Comparison of ENCODE assay signal across 8 cellular contexts in genomic region chr1:155063550-155064108, GRCh38. TPM values are rescaled to one million over a fixed set of nuclear protein-coding genes. Genes with fewer than 3 reads are reported as not detected.
A peak's percentile ranks its signal among the peaks of the same experiment; 100 is the strongest.
DNase-seq lines count a peak whose midpoint lies in the region; ATAC-seq and TF ChIP-seq lines count a peak whose summit lies in the region.

Gene EFNA4, plus strand, starts transcription at chr1:155063740. Its CDS starts 84 bp downstream, at chr1:155063824.

- under 1% methylated on average over 57 of the region's 57 CpGs for WGBS in thymus

- no peak for TF ChIP-seq CTCF in DND-41 (IDR thresholded peaks at IDR 0.05; ENCODE audit: borderline replicate concordance, extremely low read depth, low read length, poor library complexity, severe bottlenecking)

- H3K27me3 ChIP-seq in DND-41 (ENCODE audit: insufficient read depth, low read length, poor library complexity) (peaks cover 6% of the 10 kb centered on the region), thymus (ENCODE audit: control insufficient read depth, insufficient read depth) (peaks cover 10% of the 10 kb centered on the region)

- H3K36me3 ChIP-seq in DND-41 (ENCODE audit: insufficient read depth, low read length): peaks cover 9% of the 10 kb centered on the region; the same call in 1 of the 2 replicates
- peaks cover 6% of the 10 kb centered on the region for H3K36me3 ChIP-seq in thymus (ENCODE audit: control insufficient read depth, insufficient read depth)

- in situ Hi-C loops in SK-MEL-5 (cut with HindIII; ENCODE audit: low pct_unique_long_range_greater_than_20kb, low sequenced_read_pairs): no loop called here

- H3K27ac ChIP-seq in DND-41 (ENCODE audit: low read length) (peak within 1 kb of the TSS; percentile 74), thymus (ENCODE audit: low read depth) (peak within 1 kb of the TSS; percentile 69)

- peak within 1 kb of the TSS; percentile 86 for H3K9ac ChIP-seq in DND-41 (ENCODE audit: low read depth, low read length)

- H3K79me2 ChIP-seq in DND-41 (ENCODE audit: insufficient read depth, low read length): peaks cover 3% of the 10 kb centered on the region

- H3K4me3 ChIP-seq in DND-41 (ENCODE audit: low read depth in 1 of 2, low read length in 2 of 2): peak within 1 kb of the TSS; percentile 89 to 93
- peak within 1 kb of the TSS; percentile 56 for H3K4me3 ChIP-seq in thymus (ENCODE audit: low read length)

- H3K4me1 ChIP-seq in DND-41 (ENCODE audit: insufficient read depth, low read length) (peaks cover 33% of the 10 kb centered on the region), thymus (ENCODE audit: control insufficient read depth, insufficient read depth, low read length) (peaks cover 10% of the 10 kb centered on the region)

- H3K9me3 ChIP-seq in DND-41 (ENCODE audit: insufficient read depth, low read length, severe bottlenecking) (no peaks in the 10 kb centered on the region), thymus (ENCODE audit: control insufficient read depth) (no peaks in the 10 kb centered on the region)

- peak within 1 kb of the TSS; percentile 98 for H3K4me2 ChIP-seq in DND-41 (ENCODE audit: insufficient read depth, low read length)

- peaks cover 39% of the 10 kb centered on the region for H4K20me1 ChIP-seq in DND-41 (ENCODE audit: insufficient read depth, low read length)

- ATAC-seq in DND-41 (ENCODE audit: insufficient read depth, low read depth) (peak; percentile 90), GM21526 (IDR thresholded peaks at IDR 0.05; ENCODE audit: low FRiP score, unreplicated experiment) (peak; percentile 57)

- H2AFZ ChIP-seq in DND-41 (ENCODE audit: low read depth, low read length): peak within 1 kb of the TSS; percentile 94

- peak; percentile 87 for DNase-seq in DND-41
- DNase-seq in KG1 (lab: John Stamatoyannopoulos, UW): peak; percentile 74
- DNase-seq in SK-MEL-5 (ENCODE audit: low read depth, low spot score): peak; percentile 93
- DNase-seq in activated naive CD4-positive, alpha-beta T cell treated with Interleukin-2 at 50 U/mL for 16 hours: peak; percentile 87
- peak; percentile 94 for DNase-seq in germinal center (ENCODE audit: low spot score)
- peak; percentile 21 for DNase-seq in occipital lobe (lab: John Stamatoyannopoulos, UW)

RNA-seq across cellular contexts. Expression of gene EFNA4, which starts in this region (rescaled TPM):
- total RNA-seq in SK-MEL-5 (2014; rRNA removed; shearing (Covaris generic)): 12.7 and 13.9 TPM in 2 replicates
- polyA plus RNA-seq in SK-MEL-5 (2015; cell fraction: cytosol; rRNA removed): 9.2 and 9.3 TPM in 2 replicates
- 5.1 and 12.7 TPM in 2 replicates for polyA plus RNA-seq in SK-MEL-5 (2015; cell fraction: nucleus; rRNA removed)
- 0.62 TPM for total RNA-seq in occipital lobe
- 7.4 TPM for polyA plus RNA-seq in thymus

Comparison
In these comparisons a context has a peak if more than half of its experiments do, and no peak if none do; other contexts are left out.
1. Peak in every context shown above with its lines: DNase-seq, ATAC-seq, H3K4me3 ChIP-seq and H3K27ac ChIP-seq.
2. Peak in DNase-seq in occipital lobe; RNA of the gene not detected or under 1 TPM.
3. DNase-seq: peak in every context shown above with its lines; median percentile 94 in germinal center; 93 in SK-MEL-5; 87 in DND-41; 87 in activated naive CD4-positive, alpha-beta T cell treated with Interleukin-2 at 50 U/mL for 16 hours; 74 in KG1; 21 in occipital lobe.